ENCODE assay signal across 25 cellular contexts in the genomic region with DNA sequence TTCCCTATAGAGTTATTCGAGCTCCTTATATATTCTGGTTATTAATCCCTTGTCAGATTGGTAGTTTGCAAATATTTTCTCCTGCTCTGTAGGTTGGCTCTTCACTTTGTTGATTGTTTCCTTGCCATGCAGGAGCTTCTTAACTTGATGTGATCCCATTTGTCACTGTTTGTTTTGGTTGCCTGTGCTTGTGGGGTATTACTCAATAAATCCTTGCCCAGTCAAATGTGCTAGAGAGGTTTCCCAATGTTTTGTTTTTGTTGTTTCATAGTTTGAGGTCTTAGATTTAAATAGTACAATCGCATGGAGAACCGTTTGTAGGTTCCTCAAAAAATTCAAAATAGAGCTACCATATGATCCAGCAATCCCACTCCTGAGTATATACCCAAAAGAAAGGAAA. TPM values are rescaled to one million over a fixed set of nuclear protein-coding genes. Genes with fewer than 3 reads are reported as not detected.
"Had no signal": no experiment of that assay in that cellular context is flagged by ENCODE, and none has a peak within 500 bp of the region (broad histone marks: within the 10 kb centered on the region; RNA-seq: fewer than 3 reads in every experiment).

No MANE protein-coding gene starts in this region.

- DNase-seq: colonic mucosa; dermis blood vessel endothelial cell; erythroblast; glutamatergic neuron; immature natural killer cell; kidney; left cardiac atrium; left ventricle myocardium superior; mesendoderm; naive B cell; occipital lobe; pancreas; right cardiac atrium; stimulated activated CD4-positive, alpha-beta T cell treated with anti-CD3 and anti-CD28 coated beads, Interleukin-4, amount 100 ng/mL, for 1 hour; stimulated activated CD8-positive, alpha-beta memory T cell treated with anti-CD3 and anti-CD28 coated beads, Interleukin-4, amount 100 ng/mL, for 48 hours; stimulated activated naive CD8-positive, alpha-beta T cell treated with anti-CD3 and anti-CD28 coated beads, Interleukin-15, Interleukin-2, amounts not matched to agents 100 U/mL and 50 U/mL, for 24 hours; tibial artery; upper lobe of left lung; uterus had no signal

- H3K36me3 ChIP-seq: colonic mucosa, gastroesophageal sphincter, pancreas, suprapubic skin, tibial artery, upper lobe of left lung, uterus had no signal

- H3K36me3 Mint-ChIP-seq: immature natural killer cell; naive B cell; stimulated activated effector memory CD8-positive, alpha-beta T cell treated with anti-CD3 and anti-CD28 coated beads, Interleukin-12 subunit alpha, Interleukin-12 subunit beta, amount 100 ng/mL, for 72 hours had no signal

- H3K4me3 Mint-ChIP-seq: immature natural killer cell; naive B cell; nephron; stimulated activated effector memory CD8-positive, alpha-beta T cell treated with anti-CD3 and anti-CD28 coated beads, Interleukin-12 subunit alpha, Interleukin-12 subunit beta, amount 100 ng/mL, for 72 hours had no signal

- H3K27me3 Mint-ChIP-seq: progenitor cell of endocrine pancreas had no signal

- H3K9me3 ChIP-seq: colonic mucosa, gastroesophageal sphincter, pancreas, suprapubic skin, tibial artery, upper lobe of left lung, uterus had no signal

- FAIRE-seq: kidney had no signal

- H3K4me1 Mint-ChIP-seq: immature natural killer cell, naive B cell, nephron had no signal

- H3K4me3 ChIP-seq: colonic mucosa, gastroesophageal sphincter, lung, pancreas, suprapubic skin, tibial artery, upper lobe of left lung, uterus had no signal

- H3K27me3 ChIP-seq: colonic mucosa, gastroesophageal sphincter, suprapubic skin, tibial artery, upper lobe of left lung, uterus had no signal

- ATAC-seq: gastroesophageal sphincter; left cardiac atrium; left ventricle myocardium superior; pancreas; right cardiac atrium; stimulated activated effector memory CD8-positive, alpha-beta T cell treated with anti-CD3 and anti-CD28 coated beads, Interleukin-12 subunit alpha, Interleukin-12 subunit beta, amount 100 ng/mL, for 72 hours; stimulated activated naive CD8-positive, alpha-beta T cell treated with anti-CD3 and anti-CD28 coated beads, Interleukin-15, Interleukin-2, amounts not matched to agents 100 U/mL and 50 U/mL, for 24 hours had no signal

- H3K4me1 ChIP-seq: colonic mucosa, gastroesophageal sphincter, suprapubic skin, tibial artery, uterus had no signal

- H3K27ac Mint-ChIP-seq: immature natural killer cell; naive B cell; nephron; progenitor cell of endocrine pancreas; stimulated activated effector memory CD8-positive, alpha-beta T cell treated with anti-CD3 and anti-CD28 coated beads, Interleukin-12 subunit alpha, Interleukin-12 subunit beta, amount 100 ng/mL, for 72 hours had no signal

RNA-seq across cellular contexts. Expression of a gene that starts 2.3 kb away (rescaled TPM):
- total RNA-seq: left ventricle myocardium superior had no signal
